Comparison of ENCODE assay signal across 7 cellular contexts in genomic region chr1:47265529-47265928, GRCh38. TPM values are rescaled to one million over a fixed set of nuclear protein-coding genes. Genes with fewer than 3 reads are reported as not detected.
"Had no signal": no experiment of that assay in that cellular context is flagged by ENCODE, and none has a peak within 500 bp of the region (broad histone marks: within the 10 kb centered on the region; RNA-seq: fewer than 3 reads in every experiment).

No MANE protein-coding gene starts in this region.

RNA-seq across cellular contexts. Expression of gene TAL1, which starts 33.5 kb away (rescaled TPM):
- total RNA-seq: M059J, NCI-H460, OCI-LY7, PC-9, RPMI7951, SJSA1 had no signal
- polyA plus RNA-seq: SK-N-SH had no signal
